9 cellular contexts compared by ENCODE assay signal in the genomic region with DNA sequence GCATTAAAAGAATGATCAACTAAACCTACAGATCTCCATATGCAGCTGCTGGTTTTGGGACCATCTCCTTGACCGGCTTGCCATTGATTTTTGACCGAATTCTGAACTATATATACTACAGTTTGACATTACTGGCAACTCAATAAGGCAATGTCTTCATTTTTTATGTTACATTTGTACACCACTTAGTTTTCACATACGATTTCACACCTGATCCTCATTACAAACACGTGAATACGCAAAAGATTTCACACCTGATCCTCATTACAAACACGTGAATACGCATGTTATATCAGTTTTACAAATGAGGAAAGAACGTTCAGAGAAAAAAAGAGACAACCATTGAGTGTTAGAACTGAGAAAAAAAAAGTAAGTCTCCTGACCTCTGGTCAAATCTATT. TPM values are rescaled to one million over a fixed set of nuclear protein-coding genes. Genes with fewer than 3 reads are reported as not detected.
DNase-seq lines count a peak whose midpoint lies in the region; ATAC-seq and TF ChIP-seq lines count a peak whose summit lies in the region.
"Had no signal": no experiment of that assay in that cellular context is flagged by ENCODE, and none has a peak within 500 bp of the region (broad histone marks: within the 10 kb centered on the region; RNA-seq: fewer than 3 reads in every experiment).

No MANE protein-coding gene starts in this region.

- H3K27me3 ChIP-seq in SJSA1 (replicated peaks) (no peaks in the 10 kb centered on the region), smooth muscle cell (ENCODE audit: low read depth) (no peaks in the 10 kb centered on the region)
- H3K27me3 ChIP-seq: esophagus muscularis mucosa had no signal

- no peaks in the 10 kb centered on the region for H3K27me3 Mint-ChIP-seq in activated CD4-positive, alpha-beta T cell treated with anti-CD3 and anti-CD28 coated beads, Interleukin-2, amount 10 ng/mL, durations not matched to agents 7 days and 5 days

- peak overlapping the region; percentile 98 for H3K27ac Mint-ChIP-seq in activated CD4-positive, alpha-beta T cell treated with anti-CD3 and anti-CD28 coated beads, Interleukin-2, amount 10 ng/mL, durations not matched to agents 7 days and 5 days

- peak overlapping the region; percentile 96 for H2AFZ ChIP-seq in smooth muscle cell (ENCODE audit: low read depth)

- H3K27ac ChIP-seq in SJSA1 (no peak overlapping the region), smooth muscle cell (ENCODE audit: low read depth) (no peak overlapping the region)

- no peaks in the 10 kb centered on the region for H3F3A ChIP-seq in smooth muscle cell (ENCODE audit: low read depth)

- peaks cover 11% of the 10 kb centered on the region for H3K36me3 Mint-ChIP-seq in activated CD4-positive, alpha-beta T cell treated with anti-CD3 and anti-CD28 coated beads, Interleukin-2, amount 10 ng/mL, durations not matched to agents 7 days and 5 days (ENCODE audit: low read depth)

- no peak for DNase-seq in activated CD4-positive, alpha-beta T cell treated with anti-CD3 and anti-CD28 coated beads, Interleukin-2, amount 10 ng/mL, durations not matched to agents 7 days and 5 days
- DNase-seq in activated CD4-positive, alpha-beta T cell treated with anti-CD3 and anti-CD28 coated beads for 4 hours, result no peak
- DNase-seq in SJSA1 (ENCODE audit: low read depth in 1 of 2, low spot score in 2 of 2) (no peak), fibroblast of pulmonary artery (ENCODE audit: low read depth) (no peak), smooth muscle cell (lab: John Stamatoyannopoulos, UW; ENCODE audit: unreplicated experiment) (no peak), AG08396 (ENCODE audit: low spot score) (no peak), SW480 (ENCODE audit: low spot score) (no peak)

- peaks cover 31% of the 10 kb centered on the region for H3K79me2 ChIP-seq in smooth muscle cell (ENCODE audit: low read depth)

- no peak for ATAC-seq in GM18520 (IDR thresholded peaks at IDR 0.05; ENCODE audit: unreplicated experiment)

- H3K4me1 ChIP-seq in SJSA1 (replicated peaks) (peaks cover 23% of the 10 kb centered on the region), smooth muscle cell (ENCODE audit: low read depth) (peaks cover 17% of the 10 kb centered on the region)

- H3K4me3 Mint-ChIP-seq in activated CD4-positive, alpha-beta T cell treated with anti-CD3 and anti-CD28 coated beads, Interleukin-2, amount 10 ng/mL, durations not matched to agents 7 days and 5 days, result peak overlapping the region; percentile 98

- no peak overlapping the region for H3K9ac ChIP-seq in smooth muscle cell (ENCODE audit: low read depth)

- peaks cover 53% of the 10 kb centered on the region for H3K4me1 Mint-ChIP-seq in activated CD4-positive, alpha-beta T cell treated with anti-CD3 and anti-CD28 coated beads, Interleukin-2, amount 10 ng/mL, durations not matched to agents 7 days and 5 days

- TF ChIP-seq CTCF in fibroblast of pulmonary artery (IDR thresholded peaks at IDR 0.05; ENCODE audit: low read length, missing control alignments) (no peak), smooth muscle cell (IDR thresholded peaks at IDR 0.05; ENCODE audit: borderline replicate concordance, insufficient read depth, poor library complexity, severe bottlenecking) (no peak)

- no peaks in the 10 kb centered on the region for H4K20me1 ChIP-seq in smooth muscle cell (ENCODE audit: low read depth)

- CTCF ChIA-PET in activated CD4-positive, alpha-beta T cell treated with anti-CD3 and anti-CD28 coated beads, Interleukin-2, amount 10 ng/mL, durations not matched to agents 7 days and 5 days (lab: Charles Lee), result interaction anchor here (0.6 kb wide), 1 partner anchor 121 kb away, joined by 3 read pairs; no protein-coding TSS in a partner anchor

- 82% methylated on average over 8 of the region's 8 CpGs for WGBS in smooth muscle cell (ENCODE audit: low lambda C conversion rate)

- H3K9me3 ChIP-seq in SJSA1 (replicated peaks) (no peaks in the 10 kb centered on the region), smooth muscle cell (replicated peaks; ENCODE audit: low read depth) (no peaks in the 10 kb centered on the region)
- H3K9me3 ChIP-seq: esophagus muscularis mucosa had no signal

- POLR2A ChIA-PET in activated CD4-positive, alpha-beta T cell treated with anti-CD3 and anti-CD28 coated beads, Interleukin-2, amount 10 ng/mL, durations not matched to agents 7 days and 5 days (lab: Charles Lee), result no interaction called here

- H3K4me2 ChIP-seq in smooth muscle cell, result peak overlapping the region; percentile 97

- peak overlapping the region; percentile 58 for H3K4me3 ChIP-seq in SJSA1
- H3K4me3 ChIP-seq in fibroblast of pulmonary artery (replicated peaks; ENCODE audit: low read depth, low read length), result peak overlapping the region; percentile 95
- peak overlapping the region; percentile 96 for H3K4me3 ChIP-seq in smooth muscle cell

- H3K9me3 Mint-ChIP-seq in activated CD4-positive, alpha-beta T cell treated with anti-CD3 and anti-CD28 coated beads, Interleukin-2, amount 10 ng/mL, durations not matched to agents 7 days and 5 days, result no peaks in the 10 kb centered on the region

- H3K36me3 ChIP-seq in SJSA1 (no peaks in the 10 kb centered on the region), smooth muscle cell (ENCODE audit: low read depth) (no peaks in the 10 kb centered on the region)

RNA-seq across cellular contexts. Expression of gene SASS6, which starts 1.1 kb away (rescaled TPM):
- total RNA-seq in activated CD4-positive, alpha-beta T cell treated with anti-CD3 and anti-CD28 coated beads, Interleukin-2, amount 10 ng/mL, durations not matched to agents 7 days and 5 days, result 10 to 100 TPM; 14.5 to 17.1 TPM
- total RNA-seq in SJSA1 (2014; rRNA removed; shearing (Covaris generic)), result 11.3 and 13.0 TPM in 2 replicates
- 6.0 and 6.1 TPM in 2 replicates for total RNA-seq in smooth muscle cell
- 1.4 and 1.9 TPM in 2 replicates for polyA plus RNA-seq in smooth muscle cell

RNA-seq across cellular contexts. Expression of gene TRMT13, which starts 1.3 kb away (rescaled TPM):
- total RNA-seq in activated CD4-positive, alpha-beta T cell treated with anti-CD3 and anti-CD28 coated beads, Interleukin-2, amount 10 ng/mL, durations not matched to agents 7 days and 5 days, result 10 to 100 TPM; 20.4 to 21.4 TPM
- total RNA-seq in SJSA1 (2014; rRNA removed; shearing (Covaris generic)), result 7.0 and 20.8 TPM in 2 replicates
- 15.7 and 18.5 TPM in 2 replicates for total RNA-seq in smooth muscle cell
- polyA plus RNA-seq in smooth muscle cell, result 6.2 and 10.0 TPM in 2 replicates

RNA-seq across cellular contexts. Expression of gene LRRC39, which starts 46.4 kb away (rescaled TPM):
- total RNA-seq in activated CD4-positive, alpha-beta T cell treated with anti-CD3 and anti-CD28 coated beads, Interleukin-2, amount 10 ng/mL, durations not matched to agents 7 days and 5 days, result under 1 TPM; 0.46 to 0.72 TPM
- total RNA-seq in SJSA1 (2014; rRNA removed; shearing (Covaris generic)), result 0.13 TPM in 1 of 2 replicates, not detected in the other
- total RNA-seq in smooth muscle cell, result 0.09 and 0.13 TPM in 2 replicates
- 0.34 TPM in 1 of 2 replicates, not detected in the other for polyA plus RNA-seq in smooth muscle cell
